In genomic region chr1:23385119-23385621, GRCh38 we compare ENCODE assay signal across 1 cellular context.
TF ChIP-seq lines count a peak whose summit lies in the region.

No MANE protein-coding gene starts in this region.

TF ChIP-seq in endothelial cell of umbilical vein, 7 proteins besides CTCF, POLR2A, EP300 and RAD21:
- TF ChIP-seq MAX (IDR thresholded peaks at IDR 0.05; ENCODE audit: insufficient read depth, insufficient read length) (no peak), MYC (IDR thresholded peaks at IDR 0.05; ENCODE audit: low read depth, low read length) (no peak), JUN (IDR thresholded peaks at IDR 0.05; ENCODE audit: borderline replicate concordance, insufficient read depth, insufficient read length, low read depth) (no peak), EZH2 (IDR thresholded peaks at IDR 0.05; ENCODE audit: borderline replicate concordance, low read depth, low read length, severe bottlenecking) (no peak), GATA2 (IDR thresholded peaks at IDR 0.05; ENCODE audit: insufficient read depth, insufficient read length, low read depth, low read length) (no peak), FOS (IDR thresholded peaks at IDR 0.05; ENCODE audit: borderline replicate concordance, insufficient read depth, low read length) (no peak), POLR2AphosphoS5 (IDR thresholded peaks at IDR 0.05; ENCODE audit: insufficient read depth, low read depth, low read length) (no peak)
